Comparison of ENCODE assay signal across 7 cellular contexts in genomic region chr6:115272311-115272710, GRCh38.
"Had no signal": no experiment of that assay in that cellular context is flagged by ENCODE, and none has a peak within 500 bp of the region (broad histone marks: within the 10 kb centered on the region; RNA-seq: fewer than 3 reads in every experiment).

No MANE protein-coding gene starts in this region.

- H3K4me1 Mint-ChIP-seq: IgD-negative memory B cell had no signal

- H3K27me3 Mint-ChIP-seq: IgD-negative memory B cell had no signal

- DNase-seq: GOT3, H7, KBM-7 had no signal

- H3K27ac Mint-ChIP-seq: IgD-negative memory B cell had no signal

- H3K9me3 ChIP-seq: HAP-1 had no signal

- H3K36me3 ChIP-seq: HAP-1 had no signal

- H3K4me3 ChIP-seq: HAP-1 had no signal

- H3K4me3 Mint-ChIP-seq: IgD-negative memory B cell had no signal

- H3K4me1 ChIP-seq: HAP-1 had no signal

- H3K27ac ChIP-seq: HL-60 had no signal

- H3K36me3 Mint-ChIP-seq: IgD-negative memory B cell had no signal

- FAIRE-seq: HepG2 had no signal
